Comparison of ENCODE assay signal across 17 cellular contexts in the genomic region with DNA sequence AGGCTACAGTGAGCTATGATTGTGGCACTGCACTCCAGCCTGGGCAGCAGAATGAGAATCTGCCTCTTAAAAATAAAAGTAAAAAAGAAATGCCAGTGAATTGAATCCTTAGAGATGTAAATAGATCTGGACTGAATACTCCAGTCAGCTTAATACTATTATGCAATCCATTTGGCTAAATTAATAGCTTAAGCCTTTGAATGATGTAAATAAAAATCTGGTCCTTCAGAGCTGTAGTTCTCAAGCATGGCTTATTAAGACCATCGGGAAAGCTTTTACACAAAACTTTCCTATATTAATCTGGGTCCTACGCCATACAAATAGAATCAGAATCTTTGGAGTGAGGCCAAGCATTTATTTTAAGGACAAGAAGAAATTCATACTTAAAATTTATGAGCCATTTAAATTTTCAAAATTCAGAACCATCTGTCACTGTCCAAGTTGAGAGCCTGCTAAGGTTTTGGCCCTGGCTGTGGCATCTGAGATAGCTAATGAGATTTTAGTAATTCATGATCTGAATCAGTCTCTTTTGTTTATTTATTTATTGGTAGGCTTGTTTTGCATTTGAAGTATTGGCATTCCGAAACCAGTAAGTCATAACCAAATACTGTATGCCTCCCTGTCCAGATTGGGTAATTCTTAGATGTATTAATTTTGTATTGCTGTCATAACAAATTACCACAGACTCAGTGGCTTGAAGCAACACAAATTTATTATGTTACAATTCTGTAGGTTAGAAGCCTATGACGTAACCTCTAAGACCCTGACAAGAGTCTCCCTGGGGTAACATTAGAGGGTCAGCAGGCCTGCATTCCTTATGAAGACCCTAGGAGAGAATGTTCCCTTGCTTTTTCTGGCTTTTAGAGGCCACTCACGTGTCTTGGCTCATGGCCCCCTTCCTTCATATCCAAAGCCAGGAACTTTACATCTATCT.
DNase-seq lines count a peak whose midpoint lies in the region; ATAC-seq and TF ChIP-seq lines count a peak whose summit lies in the region.
"Had no signal": no experiment of that assay in that cellular context is flagged by ENCODE, and none has a peak within 500 bp of the region (broad histone marks: within the 10 kb centered on the region; RNA-seq: fewer than 3 reads in every experiment).

No MANE protein-coding gene starts in this region.

- H3K4me1 Mint-ChIP-seq in glutamatergic neuron (ENCODE audit: low read depth, unreplicated experiment): no peaks in the 10 kb centered on the region
- H3K4me1 Mint-ChIP-seq: B cell had no signal

- DNase-seq in AG08395 (ENCODE audit: low spot score): peak; percentile 11
- DNase-seq in GM03348 (ENCODE audit: low spot score): peak; percentile 16
- peak; percentile 89 to 98 for DNase-seq in NCI-H524 (lab: John Stamatoyannopoulos, UW)
- peak; percentile 79 for DNase-seq in fibroblast of gingiva (ENCODE audit: low read depth)
- no peak for DNase-seq in glutamatergic neuron
- DNase-seq in UCSD-AML1 (lab: John Stamatoyannopoulos, UW; ENCODE audit: unreplicated experiment): no peak
- DNase-seq: Calu3; CD4-positive, alpha-beta T cell; DMS79 treated with DMSO at 0.1 percent for 48 hours; IMR-90; NCI-H1436 treated with DMSO at 0.1 percent for 48 hours; NCI-H526; SJCRH30 had no signal

- no peak for ATAC-seq in GM18502 (IDR thresholded peaks at IDR 0.05; ENCODE audit: poor library complexity, unreplicated experiment)
- no peak for ATAC-seq in GM21447 (IDR thresholded peaks at IDR 0.05; ENCODE audit: unreplicated experiment)
- ATAC-seq: A549 had no signal

- no peak overlapping the region for H3K4me3 Mint-ChIP-seq in glutamatergic neuron (ENCODE audit: unreplicated experiment)
- H3K4me3 Mint-ChIP-seq: B cell; CD4-positive, alpha-beta T cell had no signal

- H3K27ac Mint-ChIP-seq in glutamatergic neuron (ENCODE audit: unreplicated experiment): no peak overlapping the region
- H3K27ac Mint-ChIP-seq: B cell; CD4-positive, alpha-beta T cell had no signal

- peaks cover 2% of the 10 kb centered on the region for H3K27me3 Mint-ChIP-seq in glutamatergic neuron (ENCODE audit: unreplicated experiment)
- H3K27me3 Mint-ChIP-seq: B cell; CD4-positive, alpha-beta T cell had no signal

- no peak for TF ChIP-seq CTCF in glutamatergic neuron (IDR thresholded peaks at IDR 0.05; ENCODE audit: partially characterized antibody, unreplicated experiment)

- no peaks in the 10 kb centered on the region for H3K9me3 Mint-ChIP-seq in glutamatergic neuron (ENCODE audit: unreplicated experiment)
- H3K9me3 Mint-ChIP-seq: CD4-positive, alpha-beta T cell had no signal

- no peaks in the 10 kb centered on the region for H3K36me3 Mint-ChIP-seq in glutamatergic neuron (ENCODE audit: unreplicated experiment)

Comparison
In these comparisons a context has a peak if more than half of its experiments do, and no peak if none do; other contexts are left out.
1. DNase-seq: peak in AG08395 (single experiment), GM03348 (single experiment), NCI-H524 (2 of 2) and fibroblast of gingiva (single experiment); none in glutamatergic neuron (single experiment) and UCSD-AML1 (single experiment).